ENCODE assay signal across 1 cellular context in genomic region chrX:48022100-48022499, GRCh38.
TF ChIP-seq lines count a peak whose summit lies in the region.

No MANE protein-coding gene starts in this region.

TF ChIP-seq in IMR-90, 13 proteins besides CTCF, POLR2A, EP300 and RAD21 (continued from another document):
- TF ChIP-seq RCOR1 (IDR thresholded peaks at IDR 0.05; ENCODE audit: insufficient replicate concordance, low read length) = no peak
- TF ChIP-seq FOS (IDR thresholded peaks at IDR 0.05; ENCODE audit: low read depth, low read length) = no peak
- no peak for TF ChIP-seq ELK1 (IDR thresholded peaks at IDR 0.05; ENCODE audit: borderline replicate concordance, low read depth, low read length)
- no peak for TF ChIP-seq RFX5 (IDR thresholded peaks at IDR 0.05; ENCODE audit: low read depth, low read length)
- no peak for TF ChIP-seq MAFK (IDR thresholded peaks at IDR 0.05; ENCODE audit: low read depth, low read length)
- no peak for TF ChIP-seq CHD1 (IDR thresholded peaks at IDR 0.05; ENCODE audit: low read depth, low read length)
- TF ChIP-seq CEBPB (IDR thresholded peaks at IDR 0.05; ENCODE audit: low read depth, low read length) = no peak
- no peak for TF ChIP-seq MXI1 (IDR thresholded peaks at IDR 0.05; ENCODE audit: borderline replicate concordance, low read depth, low read length)
- TF ChIP-seq SMC3 (IDR thresholded peaks at IDR 0.05; ENCODE audit: low read depth, low read length) = no peak
- TF ChIP-seq NFE2L2 (IDR thresholded peaks at IDR 0.05; ENCODE audit: low read depth, low read length) = no peak
